Comparison of ENCODE assay signal across 1 cellular context in genomic region chr15:41550066-41550805, GRCh38.
TF ChIP-seq lines count a peak whose summit lies in the region.

No MANE protein-coding gene starts in this region.

TF ChIP-seq in HEK293, 187 proteins besides CTCF, POLR2A, EP300 and RAD21:
- peak; percentile 41; the same call in 1 of the 2 replicates for TF ChIP-seq EGR2 (tag by site-specific recombination; IDR thresholded peaks at IDR 0.05; ENCODE audit: low read depth)
- peak; percentile 42; the same call in 1 of the 2 replicates for TF ChIP-seq ZFHX2 (tag by site-specific recombination; conservative IDR thresholded peaks at IDR 0.05)
- TF ChIP-seq ZNF677 (tag by site-specific recombination; IDR thresholded peaks at IDR 0.05) = no peak
- no peak for TF ChIP-seq GFI1B (tag by site-specific recombination; IDR thresholded peaks at IDR 0.05)
- TF ChIP-seq SCRT2 (tag by site-specific recombination; IDR thresholded peaks at IDR 0.05) = 0 out of 2 replicates have a peak, but pooled peaks have one; percentile 10
- no peak for TF ChIP-seq ZNF366 (tag by site-specific recombination; conservative IDR thresholded peaks at IDR 0.05)
- TF ChIP-seq SALL2 (tag by site-specific recombination; IDR thresholded peaks at IDR 0.05; ENCODE audit: borderline replicate concordance) = no peak
